ENCODE assay signal across 8 cellular contexts in genomic region chr3:132029182-132029902, GRCh38. TPM values are rescaled to one million over a fixed set of nuclear protein-coding genes. Genes with fewer than 3 reads are reported as not detected.
A peak's percentile ranks its signal among the peaks of the same experiment; 100 is the strongest.
DNase-seq lines count a peak whose midpoint lies in the region; ATAC-seq and TF ChIP-seq lines count a peak whose summit lies in the region.

No MANE protein-coding gene starts in this region.

- H3K36me3 ChIP-seq in sigmoid colon, result no peaks in the 10 kb centered on the region

- no peak for TF ChIP-seq EP300 in sigmoid colon (IDR thresholded peaks at IDR 0.05)

- in situ Hi-C loops in astrocyte of the cerebellum (cut with HindIII; ENCODE audit: low sequenced_read_pairs), result loop anchor here (5.0 to 25.0 kb wide), 2 partner anchors 232 to 967 kb away; no protein-coding TSS in a partner anchor

- no peak overlapping the region for H3K27ac ChIP-seq in sigmoid colon

- ATAC-seq in HG02642 (IDR thresholded peaks at IDR 0.05; ENCODE audit: poor library complexity, unreplicated experiment), result peak; percentile 93

- intact Hi-C loops in sigmoid colon (cut with DNase I), result loop anchor here (2.0 kb wide), 1 partner anchor 235 kb away; no protein-coding TSS in a partner anchor

- no peak overlapping the region for H3K4me3 ChIP-seq in astrocyte of the cerebellum (ENCODE audit: low read depth, low read length)
- H3K4me3 ChIP-seq in sigmoid colon, result no peak overlapping the region

- WGBS in sigmoid colon, 2 donors, result 21 to 28% methylated on average over 15 of the region's 15 CpGs

- H3K4me1 ChIP-seq in sigmoid colon, result peaks cover 0 to 6% (median 4%) of the 10 kb centered on the region in 4 donors

- peak; percentile 95 for DNase-seq in NCI-H1436 treated with DMSO at 0.1 percent for 48 hours (lab: John Stamatoyannopoulos, UW)
- DNase-seq in SW480 (ENCODE audit: low spot score), result peak; percentile 78
- DNase-seq in astrocyte of the cerebellum (ENCODE audit: low read depth), result peak; percentile 62
- peak; percentile 68 for DNase-seq in hepatic stellate cell (ENCODE audit: low spot score)
- DNase-seq in sigmoid colon, result peak; percentile 75
- no peak for DNase-seq in cerebellar nuclear complex (lab: John Stamatoyannopoulos, UW)

- TF ChIP-seq POLR2A in sigmoid colon (IDR thresholded peaks at IDR 0.05), result no peak

- peaks cover 4 to 32% (median 13%) of the 10 kb centered on the region in 3 donors for H3K27me3 ChIP-seq in sigmoid colon

- H3K9me3 ChIP-seq in sigmoid colon, result no peaks in the 10 kb centered on the region

- TF ChIP-seq CTCF in GM12872 (IDR thresholded peaks at IDR 0.05; ENCODE audit: insufficient read depth, low read depth, low read length) (peak; percentile 94), astrocyte of the cerebellum (IDR thresholded peaks at IDR 0.05; ENCODE audit: low read depth, low read length, missing control alignments) (peak; percentile 90), sigmoid colon (IDR thresholded peaks at IDR 0.05) (peak in 3 of 4 experiments; percentile 42 to 65 (median 56))

RNA-seq across cellular contexts. Expression of gene CPNE4, which starts 5.5 kb away (rescaled TPM):
- total RNA-seq in sigmoid colon, result under 1 TPM in 3 of 4 donors, not detected in 1; 0.33 to 0.71 (median 0.54) TPM
- polyA plus RNA-seq in sigmoid colon, result 1 to 10 TPM in 1 of 3 donors, under 1 TPM in 1, not detected in 1; 0.23 to 1.1 TPM

Comparison
In these comparisons a context has a peak if more than half of its experiments do, and no peak if none do; other contexts are left out.
1. DNase-seq: peak in NCI-H1436 treated with DMSO at 0.1 percent for 48 hours (single experiment), SW480 (single experiment), astrocyte of the cerebellum (single experiment), hepatic stellate cell (single experiment) and sigmoid colon (single experiment); none in cerebellar nuclear complex (0 of 2).
2. Peak in every context shown above with its lines, with median percentiles within 50 percentile points of each other: CTCF ChIP-seq.